Comparison of ENCODE assay signal across 1 cellular context in genomic region chr2:15181092-15181745, GRCh38.
TF ChIP-seq lines count a peak whose summit lies in the region.

No MANE protein-coding gene starts in this region.

TF ChIP-seq in K562, 482 proteins besides CTCF, POLR2A, EP300 and RAD21:
- TF ChIP-seq SMARCA4 (IDR thresholded peaks at IDR 0.05) (no peak), WHSC1 (IDR thresholded peaks at IDR 0.05; ENCODE audit: low read length) (no peak), ATF7 (IDR thresholded peaks at IDR 0.05) (no peak), POLR2G (IDR thresholded peaks at IDR 0.05; ENCODE audit: low read depth, low read length) (peak; percentile 2; the same call in 1 of the 2 replicates), SETDB1 (IDR thresholded peaks at IDR 0.05; ENCODE audit: low read length) (no peak), THAP12 (CRISPR knock-in tag; IDR thresholded peaks at IDR 0.05) (no peak)
